In genomic region chr11:78418584-78419211, GRCh38 we compare ENCODE assay signal across 8 cellular contexts. TPM values are rescaled to one million over a fixed set of nuclear protein-coding genes. Genes with fewer than 3 reads are reported as not detected.
DNase-seq lines count a peak whose midpoint lies in the region; TF ChIP-seq lines count a peak whose summit lies in the region.

No MANE protein-coding gene starts in this region.

- H3K27me3 Mint-ChIP-seq in activated naive CD4-positive, alpha-beta T cell treated with anti-CD3 and anti-CD28 coated beads for 36 hours (ENCODE audit: low read depth): peaks cover 37% of the 10 kb centered on the region
- peaks cover 48% of the 10 kb centered on the region for H3K27me3 Mint-ChIP-seq in activated naive CD8-positive, alpha-beta T cell treated with anti-CD3 and anti-CD28 coated beads for 36 hours

- no peak for DNase-seq in activated naive CD4-positive, alpha-beta T cell treated with anti-CD3 and anti-CD28 coated beads for 36 hours
- DNase-seq in activated naive CD4-positive, alpha-beta T cell (lab: John Stamatoyannopoulos, UW): no peak
- no peak for DNase-seq in activated naive CD8-positive, alpha-beta T cell treated with anti-CD3 and anti-CD28 coated beads for 36 hours
- DNase-seq in kidney epithelial cell (ENCODE audit: low read depth): no peak
- DNase-seq in thyroid gland: no peak
- no peak for DNase-seq in SW480 (ENCODE audit: low spot score)
- DNase-seq in cortex of kidney (lab: John Stamatoyannopoulos, UW): no peak
- DNase-seq in SKM-1 treated with dmso at 0.1 percent for 144 hours (lab: John Stamatoyannopoulos, UW; ENCODE audit: unreplicated experiment): no peak

- peaks cover 24 to 27% of the 10 kb centered on the region in 2 donors for H3K4me1 ChIP-seq in thyroid gland

- TF ChIP-seq CTCF in kidney epithelial cell (IDR thresholded peaks at IDR 0.05; ENCODE audit: insufficient read depth, low read length, poor library complexity, severe bottlenecking) (no peak), thyroid gland (IDR thresholded peaks at IDR 0.05) (no peak)

- intact Hi-C loops in activated naive CD4-positive, alpha-beta T cell treated with anti-CD3 and anti-CD28 coated beads for 36 hours (cut with micrococcal nuclease): no loop called here
- intact Hi-C loops in thyroid gland (cut with DNase I): loop anchor here (10.0 kb wide), 3 partner anchors 74 to 194 kb away; no protein-coding TSS in a partner anchor

- no peaks in the 10 kb centered on the region for H3K9me3 Mint-ChIP-seq in activated naive CD4-positive, alpha-beta T cell treated with anti-CD3 and anti-CD28 coated beads for 36 hours
- H3K9me3 Mint-ChIP-seq in activated naive CD8-positive, alpha-beta T cell treated with anti-CD3 and anti-CD28 coated beads for 36 hours: no peaks in the 10 kb centered on the region

- H3K27me3 ChIP-seq in kidney epithelial cell (ENCODE audit: control insufficient read depth, insufficient read depth, low read length): no peaks in the 10 kb centered on the region
- no peaks in the 10 kb centered on the region for H3K27me3 ChIP-seq in thyroid gland

- H3K36me3 Mint-ChIP-seq in activated naive CD4-positive, alpha-beta T cell treated with anti-CD3 and anti-CD28 coated beads for 36 hours (ENCODE audit: low read depth): peaks cover 1% of the 10 kb centered on the region
- H3K36me3 Mint-ChIP-seq in activated naive CD8-positive, alpha-beta T cell treated with anti-CD3 and anti-CD28 coated beads for 36 hours: no peaks in the 10 kb centered on the region

- CTCF ChIA-PET in activated naive CD4-positive, alpha-beta T cell treated with anti-CD3 and anti-CD28 coated beads for 36 hours (lab: Charles Lee): interaction anchor here (0.9 to 5.5 kb wide), 9 partner anchors 9 to 419 kb away, joined by 3 to 81 read pairs (median 3); no protein-coding TSS in a partner anchor

- H3K4me1 Mint-ChIP-seq in activated naive CD4-positive, alpha-beta T cell treated with anti-CD3 and anti-CD28 coated beads for 36 hours (ENCODE audit: low read depth): peaks cover 22% of the 10 kb centered on the region
- peaks cover 28% of the 10 kb centered on the region for H3K4me1 Mint-ChIP-seq in activated naive CD8-positive, alpha-beta T cell treated with anti-CD3 and anti-CD28 coated beads for 36 hours

- no peak for TF ChIP-seq POLR2A in thyroid gland (IDR thresholded peaks at IDR 0.05)

- H3K4me3 ChIP-seq in kidney epithelial cell (ENCODE audit: low read depth, low read length) (peak overlapping the region; percentile 64), thyroid gland (replicated peaks in 1 of 3) (peak overlapping the region in 2 of 3 donors; percentile 68 to 87)

- H3K36me3 ChIP-seq in kidney epithelial cell (ENCODE audit: control insufficient read depth, insufficient read depth, low read length) (no peaks in the 10 kb centered on the region), thyroid gland (no peaks in the 10 kb centered on the region)

- H3K4me3 Mint-ChIP-seq in activated naive CD4-positive, alpha-beta T cell treated with anti-CD3 and anti-CD28 coated beads for 36 hours: peak overlapping the region; percentile 70
- peak overlapping the region; percentile 72 for H3K4me3 Mint-ChIP-seq in activated naive CD8-positive, alpha-beta T cell treated with anti-CD3 and anti-CD28 coated beads for 36 hours

- peak overlapping the region; percentile 75 to 90 (median 82) for H3K27ac ChIP-seq in thyroid gland

- no peaks in the 10 kb centered on the region for H3K9me3 ChIP-seq in thyroid gland

- 40 to 41% methylated on average over 11 of the region's 11 CpGs for WGBS in thyroid gland, 2 donors

- no peak overlapping the region for H3K27ac Mint-ChIP-seq in activated naive CD4-positive, alpha-beta T cell treated with anti-CD3 and anti-CD28 coated beads for 36 hours
- H3K27ac Mint-ChIP-seq in activated naive CD8-positive, alpha-beta T cell treated with anti-CD3 and anti-CD28 coated beads for 36 hours: no peak overlapping the region

RNA-seq across cellular contexts. Expression of gene GAB2, which starts 1.1 kb away (rescaled TPM):
- 1 to 10 TPM; 1.6 to 2.7 TPM for total RNA-seq in activated naive CD4-positive, alpha-beta T cell treated with anti-CD3 and anti-CD28 coated beads for 36 hours
- total RNA-seq in activated naive CD8-positive, alpha-beta T cell treated with anti-CD3 and anti-CD28 coated beads for 36 hours: under 1 TPM; 0.91 to 0.98 TPM
- total RNA-seq in kidney epithelial cell (13.1 and 19.8 TPM in 2 replicates), thyroid gland (10 to 100 TPM in 2 of 4 donors, 1 to 10 TPM in 2; 8.1 to 18.1 (median 13.4) TPM)
